ENCODE assay signal across 9 cellular contexts in genomic region chr1:116326486-116326885, GRCh38. TPM values are rescaled to one million over a fixed set of nuclear protein-coding genes. Genes with fewer than 3 reads are reported as not detected.
DNase-seq lines count a peak whose midpoint lies in the region; ATAC-seq and TF ChIP-seq lines count a peak whose summit lies in the region.
"Had no signal": no experiment of that assay in that cellular context is flagged by ENCODE, and none has a peak within 500 bp of the region (broad histone marks: within the 10 kb centered on the region; RNA-seq: fewer than 3 reads in every experiment).

No MANE protein-coding gene starts in this region.

- peaks cover 50 to 81% (median 72%) of the 10 kb centered on the region in 3 donors for H3K4me1 Mint-ChIP-seq in CD8-positive, alpha-beta memory T cell
- H3K4me1 Mint-ChIP-seq in activated T-helper 2 cell treated with anti-CD3 and anti-CD28 coated beads, Interferon-gamma antibody, Interleukin-2, Interleukin-4, amounts not matched to agents 10 μg/mL and 5 μg/mL and 100 μg/mL, durations not matched to agents 14 hours and 24 hours and 36 hours (ENCODE audit: low read depth): peaks cover 34% of the 10 kb centered on the region
- H3K4me1 Mint-ChIP-seq in natural killer cell treated with Interleukin-12 subunit alpha and Interleukin-12 subunit beta and Interleukin-15 and Interleukin-18, amount 100 ng/mL, for 72 hours (ENCODE audit: low read depth in 2 of 2): peaks cover 19 to 21% of the 10 kb centered on the region in 2 donors
- H3K4me1 Mint-ChIP-seq in progenitor cell of endocrine pancreas (ENCODE audit: low read depth): peaks cover 35% of the 10 kb centered on the region

- POLR2A ChIA-PET in CD8-positive, alpha-beta memory T cell (lab: Charles Lee): no interaction called here

- no peak for DNase-seq in CD8-positive, alpha-beta memory T cell
- no peak for DNase-seq in Jurkat, Clone E6-1 (ENCODE audit: low read depth, low spot score)
- DNase-seq in activated T-helper 2 cell treated with anti-CD3 and anti-CD28 coated beads, Interferon-gamma antibody, Interleukin-2, Interleukin-4, amounts not matched to agents 10 μg/mL and 5 μg/mL and 100 μg/mL, durations not matched to agents 14 hours and 24 hours and 36 hours (ENCODE audit: low spot score): no peak
- no peak for DNase-seq in natural killer cell treated with Interleukin-12 subunit alpha and Interleukin-12 subunit beta and Interleukin-15 and Interleukin-18, amount 100 ng/mL, for 72 hours (ENCODE audit: low spot score)
- no peak for DNase-seq in progenitor cell of endocrine pancreas (ENCODE audit: low spot score, unreplicated experiment)
- no peak for DNase-seq in NK-92 treated with Interleukin-12 subunit alpha and Interleukin-12 subunit beta, amount 100 ng/mL, for 24 hours (lab: John Stamatoyannopoulos, UW)
- DNase-seq in sciatic nerve (ENCODE audit: low spot score): no peak
- DNase-seq: NCI-H226 had no signal

- H3K27me3 ChIP-seq in CD8-positive, alpha-beta memory T cell (ENCODE audit: insufficient read depth, low read length, poor library complexity, severe bottlenecking): no peaks in the 10 kb centered on the region

- H3K4me3 Mint-ChIP-seq in CD8-positive, alpha-beta memory T cell: peak overlapping the region; percentile 12 to 67 (median 63)
- H3K4me3 Mint-ChIP-seq in activated T-helper 2 cell treated with anti-CD3 and anti-CD28 coated beads, Interferon-gamma antibody, Interleukin-2, Interleukin-4, amounts not matched to agents 10 μg/mL and 5 μg/mL and 100 μg/mL, durations not matched to agents 14 hours and 24 hours and 36 hours (ENCODE audit: low read depth): no peak overlapping the region
- peak overlapping the region; percentile 43 for H3K4me3 Mint-ChIP-seq in natural killer cell treated with Interleukin-12 subunit alpha and Interleukin-12 subunit beta and Interleukin-15 and Interleukin-18, amount 100 ng/mL, for 72 hours
- no peak overlapping the region for H3K4me3 Mint-ChIP-seq in progenitor cell of endocrine pancreas (ENCODE audit: low read depth)

- peak overlapping the region; percentile 51 to 99 (median 92) for H3K27ac Mint-ChIP-seq in CD8-positive, alpha-beta memory T cell
- H3K27ac Mint-ChIP-seq in activated T-helper 2 cell treated with anti-CD3 and anti-CD28 coated beads, Interferon-gamma antibody, Interleukin-2, Interleukin-4, amounts not matched to agents 10 μg/mL and 5 μg/mL and 100 μg/mL, durations not matched to agents 14 hours and 24 hours and 36 hours: peak overlapping the region; percentile 90
- H3K27ac Mint-ChIP-seq in natural killer cell treated with Interleukin-12 subunit alpha and Interleukin-12 subunit beta and Interleukin-15 and Interleukin-18, amount 100 ng/mL, for 72 hours: peak overlapping the region; percentile 69 to 91
- no peak overlapping the region for H3K27ac Mint-ChIP-seq in progenitor cell of endocrine pancreas

- H3K9me3 ChIP-seq in CD8-positive, alpha-beta memory T cell (ENCODE audit: low read length): no peaks in the 10 kb centered on the region

- CTCF ChIA-PET in CD8-positive, alpha-beta memory T cell (lab: Charles Lee): interaction anchor here (1.9 to 2.0 kb wide), 3 partner anchors 44 to 159 kb away, joined by 4 read pairs; no protein-coding TSS in a partner anchor

- H3K4me3 ChIP-seq in CD8-positive, alpha-beta memory T cell (ENCODE audit: low read length): peak overlapping the region; percentile 19
- H3K4me3 ChIP-seq in Jurkat, Clone E6-1 (ENCODE audit: low read length): peak overlapping the region; percentile 17

- no peaks in the 10 kb centered on the region for H3K36me3 ChIP-seq in CD8-positive, alpha-beta memory T cell (ENCODE audit: insufficient read depth, low read length)

- intact Hi-C loops in activated T-helper 2 cell treated with anti-CD3 and anti-CD28 coated beads, Interferon-gamma antibody, Interleukin-2, Interleukin-4, amounts not matched to agents 10 μg/mL and 5 μg/mL and 100 μg/mL, durations not matched to agents 14 hours and 24 hours and 36 hours (cut with micrococcal nuclease): no loop called here
- intact Hi-C loops in sciatic nerve (cut with DNase I): no loop called here

- no peaks in the 10 kb centered on the region for H3K9me3 Mint-ChIP-seq in CD8-positive, alpha-beta memory T cell
- H3K9me3 Mint-ChIP-seq in activated T-helper 2 cell treated with anti-CD3 and anti-CD28 coated beads, Interferon-gamma antibody, Interleukin-2, Interleukin-4, amounts not matched to agents 10 μg/mL and 5 μg/mL and 100 μg/mL, durations not matched to agents 14 hours and 24 hours and 36 hours: no peaks in the 10 kb centered on the region
- no peaks in the 10 kb centered on the region for H3K9me3 Mint-ChIP-seq in natural killer cell treated with Interleukin-12 subunit alpha and Interleukin-12 subunit beta and Interleukin-15 and Interleukin-18, amount 100 ng/mL, for 72 hours
- H3K9me3 Mint-ChIP-seq in progenitor cell of endocrine pancreas (ENCODE audit: low read depth): no peaks in the 10 kb centered on the region

- peaks cover 0 to 4% (median 0%) of the 10 kb centered on the region in 3 donors for H3K36me3 Mint-ChIP-seq in CD8-positive, alpha-beta memory T cell
- H3K36me3 Mint-ChIP-seq in activated T-helper 2 cell treated with anti-CD3 and anti-CD28 coated beads, Interferon-gamma antibody, Interleukin-2, Interleukin-4, amounts not matched to agents 10 μg/mL and 5 μg/mL and 100 μg/mL, durations not matched to agents 14 hours and 24 hours and 36 hours (ENCODE audit: low read depth): no peaks in the 10 kb centered on the region
- H3K36me3 Mint-ChIP-seq in natural killer cell treated with Interleukin-12 subunit alpha and Interleukin-12 subunit beta and Interleukin-15 and Interleukin-18, amount 100 ng/mL, for 72 hours: no peaks in the 10 kb centered on the region
- no peaks in the 10 kb centered on the region for H3K36me3 Mint-ChIP-seq in progenitor cell of endocrine pancreas (ENCODE audit: insufficient read depth)

- TF ChIP-seq CTCF in progenitor cell of endocrine pancreas (IDR thresholded peaks at IDR 0.05; ENCODE audit: unreplicated experiment): no peak

- no peaks in the 10 kb centered on the region for H3K27me3 Mint-ChIP-seq in CD8-positive, alpha-beta memory T cell
- H3K27me3 Mint-ChIP-seq in activated T-helper 2 cell treated with anti-CD3 and anti-CD28 coated beads, Interferon-gamma antibody, Interleukin-2, Interleukin-4, amounts not matched to agents 10 μg/mL and 5 μg/mL and 100 μg/mL, durations not matched to agents 14 hours and 24 hours and 36 hours (ENCODE audit: low read depth): no peaks in the 10 kb centered on the region
- H3K27me3 Mint-ChIP-seq in natural killer cell treated with Interleukin-12 subunit alpha and Interleukin-12 subunit beta and Interleukin-15 and Interleukin-18, amount 100 ng/mL, for 72 hours: no peaks in the 10 kb centered on the region
- H3K27me3 Mint-ChIP-seq in progenitor cell of endocrine pancreas: no peaks in the 10 kb centered on the region

- peaks cover 84% of the 10 kb centered on the region for H3K4me1 ChIP-seq in CD8-positive, alpha-beta memory T cell (ENCODE audit: insufficient read depth, low read length)

- peak overlapping the region; percentile 44 for H3K27ac ChIP-seq in CD8-positive, alpha-beta memory T cell (ENCODE audit: low read depth, low read length)

- ATAC-seq in natural killer cell treated with Interleukin-12 subunit alpha and Interleukin-12 subunit beta and Interleukin-15 and Interleukin-18, amount 100 ng/mL, for 72 hours: peak in 1 of 2 donors; percentile 30
- no peak for ATAC-seq in sciatic nerve
- ATAC-seq: Right ventricle myocardium inferior had no signal

RNA-seq across cellular contexts. Expression of gene ATP1A1, which starts 46.6 kb away (rescaled TPM):
- 100 to 1,000 TPM; 259 to 263 TPM for total RNA-seq in CD8-positive, alpha-beta memory T cell
- polyA plus RNA-seq in CD8-positive, alpha-beta memory T cell: 58.0 TPM
- polyA plus RNA-seq in Jurkat, Clone E6-1 (2012; ENCODE audit: insufficient read depth, insufficient read length): 160 TPM
- total RNA-seq in activated T-helper 2 cell treated with anti-CD3 and anti-CD28 coated beads, Interferon-gamma antibody, Interleukin-2, Interleukin-4, amounts not matched to agents 10 μg/mL and 5 μg/mL and 100 μg/mL, durations not matched to agents 14 hours and 24 hours and 36 hours: 196 and 200 TPM in 2 replicates
- 100 to 1,000 TPM; 208 to 285 TPM for total RNA-seq in natural killer cell treated with Interleukin-12 subunit alpha and Interleukin-12 subunit beta and Interleukin-15 and Interleukin-18, amount 100 ng/mL, for 72 hours
- 325 and 332 TPM in 2 replicates for total RNA-seq in progenitor cell of endocrine pancreas
- total RNA-seq in sciatic nerve: 251 TPM

Comparison
In these comparisons a context has a peak if more than half of its experiments do, and no peak if none do; other contexts are left out.
1. H3K4me3 Mint-ChIP-seq: peak in CD8-positive, alpha-beta memory T cell (7 of 7) and natural killer cell treated with Interleukin-12 subunit alpha and Interleukin-12 subunit beta and Interleukin-15 and Interleukin-18, amount 100 ng/mL, for 72 hours (single experiment); none in activated T-helper 2 cell treated with anti-CD3 and anti-CD28 coated beads, Interferon-gamma antibody, Interleukin-2, Interleukin-4, amounts not matched to agents 10 μg/mL and 5 μg/mL and 100 μg/mL, durations not matched to agents 14 hours and 24 hours and 36 hours (single experiment) and progenitor cell of endocrine pancreas (single experiment).